Comparison of ENCODE assay signal across 18 cellular contexts in the genomic region with DNA sequence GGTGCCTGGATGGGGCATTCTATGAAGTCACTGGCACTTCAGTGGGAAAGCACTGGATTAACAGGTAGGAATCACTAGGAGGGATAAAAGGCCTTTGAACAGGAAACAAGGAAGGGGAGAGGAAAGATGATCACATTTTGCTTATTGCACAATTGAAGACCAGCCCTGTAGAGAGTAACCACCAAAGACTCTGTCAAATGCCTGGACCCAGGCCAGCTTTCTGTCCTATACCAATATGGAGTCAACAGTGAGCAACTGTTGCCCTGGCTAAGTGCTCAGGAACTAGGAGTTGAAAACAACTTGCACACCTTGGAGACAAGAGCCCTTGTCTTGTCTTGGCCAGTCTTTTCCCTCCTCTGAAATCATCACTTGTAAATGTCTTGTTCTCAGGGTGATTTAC. TPM values are rescaled to one million over a fixed set of nuclear protein-coding genes. Genes with fewer than 3 reads are reported as not detected.
DNase-seq lines count a peak whose midpoint lies in the region; ATAC-seq, FAIRE-seq and TF ChIP-seq lines count a peak whose summit lies in the region.
"Had no signal": no experiment of that assay in that cellular context is flagged by ENCODE, and none has a peak within 500 bp of the region (broad histone marks: within the 10 kb centered on the region; RNA-seq: fewer than 3 reads in every experiment).

No MANE protein-coding gene starts in this region.

- no peak overlapping the region for H3K4me2 ChIP-seq in PC-3 (ENCODE audit: low read length)
- H3K4me2 ChIP-seq: GM23338, KMS-11 had no signal

- no peak overlapping the region for H3K27ac ChIP-seq in PC-3 (ENCODE audit: low read length)
- H3K27ac ChIP-seq in upper lobe of left lung, result no peak overlapping the region
- H3K27ac ChIP-seq: KMS-11, SJSA1 had no signal

- H3K79me2 ChIP-seq in PC-3 (ENCODE audit: low read length), result no peaks in the 10 kb centered on the region

- no peak overlapping the region for H2AFZ ChIP-seq in PC-3 (ENCODE audit: low read length)
- H2AFZ ChIP-seq: GM23338 had no signal

- FAIRE-seq in GM19239 (lab: Jason Lieb, UNC), result peak; percentile 23

- POLR2A ChIA-PET in PC-3 (lab: Charles Lee; ENCODE audit: unreplicated experiment), result no interaction called here

- no peak for TF ChIP-seq CTCF in PC-3 (conservative IDR thresholded peaks at IDR 0.05; ENCODE audit: low read depth, low read length)
- TF ChIP-seq CTCF in upper lobe of left lung (IDR thresholded peaks at IDR 0.05), result no peak

- in situ Hi-C loops in KBM-7 (cut with MboI; ENCODE audit: low pct_unique_long_range_greater_than_20kb, low sequenced_read_pairs), result no loop called here

- no TSS peak for BruUV-seq in PC-3 (replicated peaks; lab: Mats Ljungman, UMichigan)

- H3K36me3 ChIP-seq in PC-3 (ENCODE audit: low read depth, low read length) (no peaks in the 10 kb centered on the region), upper lobe of left lung (no peaks in the 10 kb centered on the region)
- H3K36me3 ChIP-seq: MG63, SJSA1 had no signal

- intact Hi-C loops in PC-3 (cut with micrococcal nuclease), result no loop called here

- no peaks in the 10 kb centered on the region for H3K27me3 ChIP-seq in PC-3 (ENCODE audit: low read length)
- H3K27me3 ChIP-seq in upper lobe of left lung, result no peaks in the 10 kb centered on the region
- H3K27me3 ChIP-seq: MG63, SJSA1 had no signal

- H3K4me1 ChIP-seq in PC-3 (ENCODE audit: insufficient read depth, low read length) (no peaks in the 10 kb centered on the region), upper lobe of left lung (no peaks in the 10 kb centered on the region)
- H3K4me1 ChIP-seq: SJSA1 had no signal

- TF ChIP-seq POLR2A in upper lobe of left lung (IDR thresholded peaks at IDR 0.05) (no peak), GM18505 (IDR thresholded peaks at IDR 0.05; ENCODE audit: borderline replicate concordance, extremely low read depth, insufficient read depth, insufficient read length) (no peak)

- H3F3A ChIP-seq in PC-3 (ENCODE audit: low read length, unreplicated experiment), result no peaks in the 10 kb centered on the region

- DNase-seq in GM19239 (ENCODE audit: insufficient read length, low spot score) (no peak), KBM-7 (peak; percentile 48), PC-3 (peak; percentile 30), kidney tubule cell (ENCODE audit: low spot score) (peak; percentile 12), left lobe of liver (ENCODE audit: low spot score) (no peak), upper lobe of left lung (no peak)
- DNase-seq: COR-L47, MG63, NCI-H1417 treated with DMSO at 0.1 percent for 48 hours, NCI-H1930, NCI-H2171, NCI-H446 treated with DMSO at 0.1 percent for 48 hours, NCI-H748 treated with DMSO at 0.1 percent for 48 hours had no signal

- H3K9ac ChIP-seq in PC-3 (ENCODE audit: low read length), result no peak overlapping the region
- H3K9ac ChIP-seq: KMS-11 had no signal

- CTCF ChIA-PET in PC-3 (lab: Charles Lee), result no interaction called here

- no peaks in the 10 kb centered on the region for H4K20me1 ChIP-seq in PC-3 (ENCODE audit: low read length)

- no peak overlapping the region for H3K4me3 ChIP-seq in PC-3 (ENCODE audit: low read length)
- no peak overlapping the region for H3K4me3 ChIP-seq in upper lobe of left lung
- H3K4me3 ChIP-seq: GM23338, MG63, SJSA1 had no signal

- no peaks in the 10 kb centered on the region for H3K9me3 ChIP-seq in PC-3 (ENCODE audit: low read length)
- no peaks in the 10 kb centered on the region for H3K9me3 ChIP-seq in upper lobe of left lung
- H3K9me3 ChIP-seq: MG63, SJSA1 had no signal

- no peak for TF ChIP-seq EP300 in upper lobe of left lung (IDR thresholded peaks at IDR 0.05)

- ATAC-seq in PC-3 (no peak), left lobe of liver (no peak), upper lobe of left lung (ENCODE audit: low FRiP score in 2 of 2) (no peak), GM18505 (IDR thresholded peaks at IDR 0.05; ENCODE audit: unreplicated experiment) (no peak)
- ATAC-seq: GM23338, HCT116 had no signal

- no peaks in the 10 kb centered on the region for H3K9me2 ChIP-seq in PC-3 (replicated peaks; ENCODE audit: low read length)

RNA-seq across cellular contexts. Expression of a gene that starts 14.1 kb away (rescaled TPM):
- not detected in 2 replicates for total RNA-seq in PC-3 (2014; rRNA removed)
- not detected for total RNA-seq in left lobe of liver
- total RNA-seq in upper lobe of left lung, result under 1 TPM in 2 of 6 donors, not detected in 4; 0.10 to 0.31 TPM
- total RNA-seq: GM23338 had no signal

Comparison
In these comparisons a context has a peak if more than half of its experiments do, and no peak if none do; other contexts are left out.
1. DNase-seq: peak in KBM-7 (single experiment), PC-3 (single experiment) and kidney tubule cell (single experiment); none in GM19239 (single experiment), left lobe of liver (single experiment) and upper lobe of left lung (0 of 2).